ENCODE assay signal across 9 cellular contexts in genomic region chr6:47733879-47734558, GRCh38. TPM values are rescaled to one million over a fixed set of nuclear protein-coding genes. Genes with fewer than 3 reads are reported as not detected.
DNase-seq lines count a peak whose midpoint lies in the region; ATAC-seq and TF ChIP-seq lines count a peak whose summit lies in the region.
"Had no signal": no experiment of that assay in that cellular context is flagged by ENCODE, and none has a peak within 500 bp of the region (broad histone marks: within the 10 kb centered on the region; RNA-seq: fewer than 3 reads in every experiment).

No MANE protein-coding gene starts in this region.

- intact Hi-C loops in colonic mucosa (cut with DNase I) (loop anchor here (5.0 to 10.0 kb wide), 2 partner anchors 102 to 319 kb away; no protein-coding TSS in a partner anchor), gastrocnemius medialis (cut with DNase I; ENCODE audit: low total_unique reads) (loop anchor here (2.0 kb wide), 1 partner anchor 103 kb away; no protein-coding TSS in a partner anchor)

- H3K9me3 Mint-ChIP-seq in stimulated activated naive CD8-positive, alpha-beta T cell treated with anti-CD3 and anti-CD28 coated beads, Interleukin-15, amount 100 ng/mL, for 72 hours = no peaks in the 10 kb centered on the region
- H3K9me3 Mint-ChIP-seq: naive thymus-derived CD4-positive, alpha-beta T cell had no signal

- DNase-seq in MM.1S (peak; percentile 27), colonic mucosa (peak; percentile 27), gastrocnemius medialis (no peak), iPS-NIHi11 (ENCODE audit: low spot score) (no peak), NCI-H524 treated with DMSO at 0.1 percent for 48 hours (lab: John Stamatoyannopoulos, UW) (no peak)
- DNase-seq in stimulated activated naive CD8-positive, alpha-beta T cell treated with anti-CD3 and anti-CD28 coated beads, Interleukin-15, amount 100 ng/mL, for 72 hours = no peak

- TF ChIP-seq CTCF in GM12872 (IDR thresholded peaks at IDR 0.05; ENCODE audit: insufficient read depth, low read depth, low read length) = peak; percentile 42
- peak; percentile 39 for TF ChIP-seq CTCF in MM.1S (IDR thresholded peaks at IDR 0.05; ENCODE audit: low read length)
- TF ChIP-seq CTCF in colonic mucosa (IDR thresholded peaks at IDR 0.05) = no peak
- peak; percentile 20 to 50 (median 40) for TF ChIP-seq CTCF in gastrocnemius medialis (IDR thresholded peaks at IDR 0.05 in 4 of 5, conservative IDR thresholded peaks at IDR 0.05 in 1 of 5)

- H3K9ac ChIP-seq in MM.1S (ENCODE audit: low read length) (no peak overlapping the region), colonic mucosa (ENCODE audit: low read depth in 2 of 2, low read length in 2 of 2) (no peak overlapping the region)

- peaks cover 6% of the 10 kb centered on the region for H3K4me1 Mint-ChIP-seq in stimulated activated naive CD8-positive, alpha-beta T cell treated with anti-CD3 and anti-CD28 coated beads, Interleukin-15, amount 100 ng/mL, for 72 hours

- no peak overlapping the region for H3K27ac Mint-ChIP-seq in stimulated activated naive CD8-positive, alpha-beta T cell treated with anti-CD3 and anti-CD28 coated beads, Interleukin-15, amount 100 ng/mL, for 72 hours
- H3K27ac Mint-ChIP-seq: naive thymus-derived CD4-positive, alpha-beta T cell had no signal

- H4K20me1 ChIP-seq in MM.1S (ENCODE audit: insufficient read depth, low read length) = no peaks in the 10 kb centered on the region

- H3K27ac ChIP-seq in MM.1S (ENCODE audit: low read length) (no peak overlapping the region), colonic mucosa (no peak overlapping the region), gastrocnemius medialis (no peak overlapping the region)

- no peaks in the 10 kb centered on the region for H3K79me2 ChIP-seq in MM.1S (ENCODE audit: low read length)

- H2AFZ ChIP-seq in MM.1S (ENCODE audit: low read length) = no peak overlapping the region

- H3K36me3 ChIP-seq in MM.1S (replicated peaks; ENCODE audit: insufficient read depth, low read length) (no peaks in the 10 kb centered on the region), colonic mucosa (no peaks in the 10 kb centered on the region), gastrocnemius medialis (no peaks in the 10 kb centered on the region)

- no peaks in the 10 kb centered on the region for H3K9me3 ChIP-seq in MM.1S (replicated peaks; ENCODE audit: insufficient read depth, low read length)
- no peaks in the 10 kb centered on the region for H3K9me3 ChIP-seq in colonic mucosa
- no peaks in the 10 kb centered on the region for H3K9me3 ChIP-seq in gastrocnemius medialis

- H3K4me3 ChIP-seq in MM.1S (ENCODE audit: low read length) (no peak overlapping the region), colonic mucosa (no peak overlapping the region), gastrocnemius medialis (no peak overlapping the region)

- H3K9me2 ChIP-seq in MM.1S (replicated peaks; ENCODE audit: insufficient read depth, low read length) = no peaks in the 10 kb centered on the region

- H3K27me3 ChIP-seq in MM.1S (replicated peaks; ENCODE audit: insufficient read depth, low read length) (no peaks in the 10 kb centered on the region), colonic mucosa (no peaks in the 10 kb centered on the region), gastrocnemius medialis (no peaks in the 10 kb centered on the region)

- in situ Hi-C loops in gastrocnemius medialis (cut with MboI; ENCODE audit: low sequenced_read_pairs in 4 of 4) = no loop called here

- ATAC-seq in GM21576 (IDR thresholded peaks at IDR 0.05; ENCODE audit: unreplicated experiment) (peak; percentile 73), gastrocnemius medialis (no peak)
- no peak for ATAC-seq in stimulated activated naive CD8-positive, alpha-beta T cell treated with anti-CD3 and anti-CD28 coated beads, Interleukin-15, amount 100 ng/mL, for 72 hours
- ATAC-seq: naive thymus-derived CD4-positive, alpha-beta T cell had no signal

- H3K27me3 Mint-ChIP-seq in stimulated activated naive CD8-positive, alpha-beta T cell treated with anti-CD3 and anti-CD28 coated beads, Interleukin-15, amount 100 ng/mL, for 72 hours = peaks cover 17% of the 10 kb centered on the region

- no peak overlapping the region for H3K4me3 Mint-ChIP-seq in stimulated activated naive CD8-positive, alpha-beta T cell treated with anti-CD3 and anti-CD28 coated beads, Interleukin-15, amount 100 ng/mL, for 72 hours
- H3K4me3 Mint-ChIP-seq: naive thymus-derived CD4-positive, alpha-beta T cell had no signal

- H3K4me2 ChIP-seq in MM.1S (ENCODE audit: low read depth, low read length) = no peak overlapping the region

- H3F3A ChIP-seq in MM.1S (ENCODE audit: insufficient read depth, low read length) = no peaks in the 10 kb centered on the region

- H3K4me1 ChIP-seq in MM.1S (ENCODE audit: low read length) (no peaks in the 10 kb centered on the region), colonic mucosa (no peaks in the 10 kb centered on the region), gastrocnemius medialis (peaks cover 0 to 5% of the 10 kb centered on the region in 2 donors)

- no peak for TF ChIP-seq POLR2A in gastrocnemius medialis (IDR thresholded peaks at IDR 0.05)

RNA-seq across cellular contexts. Expression of gene ADGRF4, which starts 35.6 kb away (rescaled TPM):
- total RNA-seq in colonic mucosa = 1 to 10 TPM; 1.6 to 1.9 TPM
- total RNA-seq in gastrocnemius medialis = under 1 TPM in 1 of 4 donors, not detected in 3; 0.07 TPM
- total RNA-seq: naive thymus-derived CD4-positive, alpha-beta T cell had no signal

RNA-seq across cellular contexts. Expression of gene OPN5, which starts 47.8 kb away (rescaled TPM):
- not detected for total RNA-seq in colonic mucosa
- total RNA-seq in gastrocnemius medialis = not detected
- total RNA-seq: naive thymus-derived CD4-positive, alpha-beta T cell had no signal

Comparison
In these comparisons a context has a peak if more than half of its experiments do, and no peak if none do; other contexts are left out.
1. DNase-seq: peak in MM.1S (single experiment) and colonic mucosa (single experiment); none in gastrocnemius medialis (0 of 2), iPS-NIHi11 (single experiment), NCI-H524 treated with DMSO at 0.1 percent for 48 hours (single experiment) and stimulated activated naive CD8-positive, alpha-beta T cell treated with anti-CD3 and anti-CD28 coated beads, Interleukin-15, amount 100 ng/mL, for 72 hours (0 of 2).